In the genomic region with DNA sequence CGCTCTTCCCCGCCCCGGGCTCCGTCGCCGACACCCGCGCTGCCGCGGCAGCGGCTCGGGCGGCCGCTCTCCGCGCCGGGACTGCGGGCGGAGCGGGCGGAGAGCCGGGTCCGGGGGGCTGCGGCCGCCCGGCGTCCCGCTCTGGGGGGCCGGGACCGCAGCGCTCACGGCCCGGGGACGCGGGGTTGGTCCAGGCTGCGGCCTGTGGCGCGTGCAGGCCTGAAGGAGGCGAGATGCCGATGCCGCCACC, we compare ENCODE assay signal across 8 cellular contexts. TPM values are rescaled to one million over a fixed set of nuclear protein-coding genes. Genes with fewer than 3 reads are reported as not detected.
DNase-seq lines count a peak whose midpoint lies in the region; TF ChIP-seq lines count a peak whose summit lies in the region.

No MANE protein-coding gene starts in this region.

- H2BK12ac ChIP-seq in neuronal stem cell (ENCODE audit: low read length) = no peak overlapping the region

- peak overlapping the region; percentile 78 to 97 (median 94) for H3K4me3 ChIP-seq in BLaER1 treated with 17β-estradiol and CSF1 and Interleukin-3, amounts not matched to agents 10 nM and 100 nM
- H3K4me3 ChIP-seq in MM.1S (ENCODE audit: low read length) (peak overlapping the region; percentile 84), epithelial cell of proximal tubule (ENCODE audit: low read depth, low read length) (peak overlapping the region; percentile 67), neuronal stem cell (ENCODE audit: low read length in 2 of 2) (peak overlapping the region; percentile 75 to 91)

- H3K23ac ChIP-seq in neuronal stem cell (ENCODE audit: low read depth, low read length, poor library complexity) = peak overlapping the region; percentile 96

- peak overlapping the region; percentile 36 to 91 (median 88); a peak in 20 of 22 replicates for H3K4me2 ChIP-seq in BLaER1 treated with 17β-estradiol and CSF1 and Interleukin-3, amounts not matched to agents 10 nM and 100 nM
- H3K4me2 ChIP-seq in MM.1S (ENCODE audit: low read depth, low read length) = 0 out of 2 replicates have a peak overlapping the region, but pooled peaks have one; percentile 18
- peak overlapping the region; percentile 54 for H3K4me2 ChIP-seq in neuronal stem cell (ENCODE audit: insufficient read depth, low read length, poor library complexity, severe bottlenecking)

- H2AFZ ChIP-seq in MM.1S (ENCODE audit: low read length) = 0 out of 2 replicates have a peak overlapping the region, but pooled peaks have one; percentile 34
- H2AFZ ChIP-seq in neuronal stem cell (ENCODE audit: low read length) = peak overlapping the region; percentile 97

- peak overlapping the region; percentile 95 for H2BK5ac ChIP-seq in neuronal stem cell (ENCODE audit: low read length)

- H3K79me1 ChIP-seq in neuronal stem cell (ENCODE audit: low read depth, low read length) = peaks cover 4% of the 10 kb centered on the region

- H2BK15ac ChIP-seq in neuronal stem cell (ENCODE audit: low read length) = no peak overlapping the region

- H2BK120ac ChIP-seq in neuronal stem cell (ENCODE audit: low read depth, low read length) = no peak overlapping the region

- no peaks in the 10 kb centered on the region; a peak in 3 of 22 replicates for H3K9me3 ChIP-seq in BLaER1 treated with 17β-estradiol and CSF1 and Interleukin-3, amounts not matched to agents 10 nM and 100 nM (replicated peaks in 1 of 11)
- H3K9me3 ChIP-seq in MM.1S (replicated peaks; ENCODE audit: insufficient read depth, low read length) (no peaks in the 10 kb centered on the region), neuronal stem cell (replicated peaks in 1 of 2; ENCODE audit: control insufficient read depth in 2 of 2, insufficient read depth in 1 of 2, low read depth in 1 of 2, low read length in 2 of 2) (peaks cover 0 to 6% of the 10 kb centered on the region in 2 donors)

- peak overlapping the region; percentile 89 for H3K14ac ChIP-seq in neuronal stem cell (ENCODE audit: low read length)

- H4K91ac ChIP-seq in neuronal stem cell (ENCODE audit: low read depth, low read length, poor library complexity) = no peak overlapping the region

- 0 out of 2 replicates have a peak, but pooled peaks cover 11% of the 10 kb centered on the region for H3F3A ChIP-seq in MM.1S (ENCODE audit: insufficient read depth, low read length)

- peaks cover 45 to 58% (median 52%) of the 10 kb centered on the region in 10 experiments for H3K4me1 ChIP-seq in BLaER1 treated with 17β-estradiol and CSF1 and Interleukin-3, amounts not matched to agents 10 nM and 100 nM
- H3K4me1 ChIP-seq in MM.1S (ENCODE audit: low read length) (peaks cover 20% of the 10 kb centered on the region), neuronal stem cell (ENCODE audit: control insufficient read depth in 2 of 2, insufficient read depth in 1 of 2, low read depth in 1 of 2, low read length in 2 of 2) (peaks cover 5 to 6% of the 10 kb centered on the region in 2 donors)

- peak overlapping the region; percentile 100 for H3K18ac ChIP-seq in neuronal stem cell (ENCODE audit: low read length)

- no peak overlapping the region for H3K4ac ChIP-seq in neuronal stem cell (ENCODE audit: low read length)

- peak overlapping the region; percentile 88 to 100 (median 98) for H3K9ac ChIP-seq in BLaER1 treated with 17β-estradiol and CSF1 and Interleukin-3, amounts not matched to agents 10 nM and 100 nM
- peak overlapping the region; percentile 55; the same call in 1 of the 2 replicates for H3K9ac ChIP-seq in MM.1S (ENCODE audit: low read length)
- H3K9ac ChIP-seq in neuronal stem cell (ENCODE audit: low read depth, low read length, poor library complexity) = peak overlapping the region; percentile 95

- peak overlapping the region; percentile 75 for H2AK5ac ChIP-seq in neuronal stem cell (ENCODE audit: low read depth, low read length)

- peak overlapping the region; percentile 83 to 100 (median 99) for H3K27ac ChIP-seq in BLaER1 treated with 17β-estradiol and CSF1 and Interleukin-3, amounts not matched to agents 10 nM and 100 nM
- H3K27ac ChIP-seq in MM.1S (ENCODE audit: low read length) (peak overlapping the region; percentile 45; the same call in 1 of the 2 replicates), neuronal stem cell (replicated peaks; ENCODE audit: low read length) (peak overlapping the region; percentile 99)

- TF ChIP-seq CTCF in MM.1S (IDR thresholded peaks at IDR 0.05; ENCODE audit: low read length) = no peak
- TF ChIP-seq CTCF in epithelial cell of proximal tubule (conservative IDR thresholded peaks at IDR 0.05; ENCODE audit: low read depth, low read length) = no peak

- peaks cover 42% of the 10 kb centered on the region for H3K79me2 ChIP-seq in MM.1S (ENCODE audit: low read length)

- no peaks in the 10 kb centered on the region for H3K9me2 ChIP-seq in MM.1S (replicated peaks; ENCODE audit: insufficient read depth, low read length)

- H4K20me1 ChIP-seq in BLaER1 treated with 17β-estradiol and CSF1 and Interleukin-3, amounts not matched to agents 10 nM and 100 nM = peaks cover 5 to 42% (median 29%) of the 10 kb centered on the region in 11 experiments; a peak in 13 of 22 replicates
- no peaks in the 10 kb centered on the region for H4K20me1 ChIP-seq in MM.1S (ENCODE audit: insufficient read depth, low read length)

- H4K8ac ChIP-seq in neuronal stem cell (ENCODE audit: low read depth, low read length) = no peak overlapping the region

- DNase-seq in MM.1S = no peak
- no peak for DNase-seq in epithelial cell of proximal tubule (ENCODE audit: low read depth)
- no peak for DNase-seq in neuronal stem cell (ENCODE audit: low spot score)
- DNase-seq in NCI-H2171 (lab: John Stamatoyannopoulos, UW) = no peak
- DNase-seq in A172 (ENCODE audit: low spot score) = no peak
- DNase-seq in NK-92 (lab: John Stamatoyannopoulos, UW; ENCODE audit: unreplicated experiment) = no peak
- no peak for DNase-seq in HuH-7.5 (ENCODE audit: low spot score)

- no CpG with 5 or more reads among the region's 41 CpGs for WGBS in neuronal stem cell (ENCODE audit: extremely low coverage in 2 of 2, insufficient read length in 2 of 2, insufficient replicate concordance in 1 of 2), 2 donors

- peaks cover 11 to 35% (median 17%) of the 10 kb centered on the region in 11 experiments; a peak in 21 of 22 replicates for H3K36me3 ChIP-seq in BLaER1 treated with 17β-estradiol and CSF1 and Interleukin-3, amounts not matched to agents 10 nM and 100 nM
- H3K36me3 ChIP-seq in MM.1S (replicated peaks; ENCODE audit: insufficient read depth, low read length) (no peaks in the 10 kb centered on the region), neuronal stem cell (replicated peaks in 1 of 2; ENCODE audit: control insufficient read depth in 2 of 2, insufficient read depth in 2 of 2, low read length in 2 of 2) (peaks cover 0 to 4% of the 10 kb centered on the region in 2 donors)

- no peaks in the 10 kb centered on the region for H3K27me3 ChIP-seq in BLaER1 treated with 17β-estradiol and CSF1 and Interleukin-3, amounts not matched to agents 10 nM and 100 nM
- H3K27me3 ChIP-seq in MM.1S (replicated peaks; ENCODE audit: insufficient read depth, low read length) (no peaks in the 10 kb centered on the region), neuronal stem cell (ENCODE audit: control insufficient read depth in 3 of 3, insufficient read depth in 3 of 3, low read depth in 1 of 3, low read length in 3 of 3) (no peaks in the 10 kb centered on the region)

RNA-seq across cellular contexts. Expression of a gene that starts 0.5 kb away (rescaled TPM):
- total RNA-seq in epithelial cell of proximal tubule = 31.1 and 36.6 TPM in 2 replicates
- polyA plus RNA-seq in neuronal stem cell (2013, experiment 1 of 2) = 15.8 TPM
- 16.6 TPM for polyA plus RNA-seq in neuronal stem cell (2013, experiment 2 of 2)
- 43.2 and 48.9 TPM in 2 replicates for total RNA-seq in A172 (2014; rRNA removed; shearing (Covaris generic))

Comparison
In these comparisons a context has a peak if more than half of its experiments do, and no peak if none do; other contexts are left out.
1. H3K27ac ChIP-seq: peak in every context shown above with its lines; median percentile 99 in BLaER1 treated with 17β-estradiol and CSF1 and Interleukin-3, amounts not matched to agents 10 nM and 100 nM; 99 in neuronal stem cell; 45 in MM.1S.
2. H3K4me2 ChIP-seq: peak in every context shown above with its lines; median percentile 88 in BLaER1 treated with 17β-estradiol and CSF1 and Interleukin-3, amounts not matched to agents 10 nM and 100 nM; 54 in neuronal stem cell; 18 in MM.1S.